ENCODE assay signal across 27 cellular contexts in the genomic region with DNA sequence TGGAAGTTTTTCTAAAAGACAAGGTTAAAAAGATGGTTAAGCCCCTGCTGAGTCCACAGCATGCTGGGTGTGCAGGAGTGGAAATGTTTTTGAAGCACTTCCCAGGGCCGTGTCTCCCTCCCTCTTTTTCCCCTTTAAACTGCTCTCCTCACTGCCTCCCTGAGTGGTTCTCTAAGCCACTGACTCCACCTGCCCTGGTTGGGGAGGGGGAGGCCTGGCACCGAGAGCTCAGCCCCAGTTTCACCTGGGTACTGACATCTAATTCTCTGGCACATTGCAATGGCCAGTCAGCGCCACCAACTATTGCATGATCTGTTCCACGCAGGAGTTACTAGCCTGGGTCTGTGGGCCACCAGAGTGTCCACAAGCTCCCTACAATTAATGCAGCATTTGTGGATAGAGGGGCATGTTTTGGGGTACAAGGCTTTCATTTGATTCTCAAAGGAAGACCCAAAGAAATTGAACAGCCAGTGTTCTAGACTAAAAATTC.
"Had no signal": no experiment of that assay in that cellular context is flagged by ENCODE, and none has a peak within 500 bp of the region (broad histone marks: within the 10 kb centered on the region; RNA-seq: fewer than 3 reads in every experiment).

No MANE protein-coding gene starts in this region.

- H3K27ac Mint-ChIP-seq: activated CD4-positive, alpha-beta T cell treated with anti-CD3 and anti-CD28 coated beads, Interleukin-2, amount 10 ng/mL, durations not matched to agents 24 days and 14 days; activated CD8-positive, alpha-beta T cell treated with anti-CD3 and anti-CD28 coated beads for 36 hours; activated T-cell treated with anti-CD3 and anti-CD28 coated beads, Interleukin-2, amount 50 U/mL, for 72 hours; activated T-helper 17 cell treated with anti-CD3 and anti-CD28 coated beads, Interleukin-2, amount 50 U/mL, for 72 hours; T-helper 1 cell treated with Interleukin-12 subunit alpha and Interleukin-12 subunit beta and Interleukin-4 antibody, amounts not matched to agents 30 μg/mL and 1 μg/mL, for 36 hours; T-helper 2 cell treated with Interferon-gamma antibody and Interleukin-4, amounts not matched to agents 5 μg/mL and 100 μg/mL, for 36 hours had no signal

- H3K9ac ChIP-seq: SK-N-SH had no signal

- H3K9me2 ChIP-seq: SK-N-SH had no signal

- H3K9me3 Mint-ChIP-seq: activated CD4-positive, alpha-beta T cell treated with anti-CD3 and anti-CD28 coated beads, Interleukin-2, amount 10 ng/mL, durations not matched to agents 24 days and 14 days; activated CD8-positive, alpha-beta T cell treated with anti-CD3 and anti-CD28 coated beads for 36 hours; activated naive CD4-positive, alpha-beta T cell treated with anti-CD3 and anti-CD28 coated beads, Interleukin-2, amount 50 U/mL, for 72 hours; activated T-cell treated with anti-CD3 and anti-CD28 coated beads, Interleukin-2, amount 50 U/mL, for 72 hours; activated T-helper 17 cell treated with anti-CD3 and anti-CD28 coated beads, Interleukin-2, amount 50 U/mL, for 72 hours; T-helper 1 cell treated with Interleukin-12 subunit alpha and Interleukin-12 subunit beta and Interleukin-4 antibody, amounts not matched to agents 30 μg/mL and 1 μg/mL, for 36 hours; T-helper 2 cell treated with Interferon-gamma antibody and Interleukin-4, amounts not matched to agents 5 μg/mL and 100 μg/mL, for 36 hours had no signal

- H3K27me3 ChIP-seq: adrenal gland, body of pancreas, breast epithelium, Peyer's patch, SJSA1 had no signal

- H3K36me3 Mint-ChIP-seq: activated naive CD4-positive, alpha-beta T cell treated with anti-CD3 and anti-CD28 coated beads, Interleukin-2, amount 50 U/mL, for 72 hours had no signal

- H3K27ac ChIP-seq: adrenal gland, body of pancreas, breast epithelium, Peyer's patch, SJSA1 had no signal

- H3K4me3 ChIP-seq: adrenal gland, body of pancreas, breast epithelium, Peyer's patch, SJSA1 had no signal

- H3K4me1 ChIP-seq: adrenal gland, body of pancreas, breast epithelium, Peyer's patch had no signal

- DNase-seq: activated CD4-positive, alpha-beta T cell treated with anti-CD3 and anti-CD28 coated beads, Interleukin-2, amount 10 ng/mL, durations not matched to agents 24 days and 14 days; activated CD4-positive, alpha-beta T cell treated with anti-CD3 and anti-CD28 coated beads, Interleukin-2, amount 50 U/mL, for 4 hours; activated CD8-positive, alpha-beta T cell treated with anti-CD3 and anti-CD28 coated beads for 36 hours; activated effector memory CD4-positive, alpha-beta T cell treated with anti-CD3 and anti-CD28 coated beads, Interleukin-2, amount 50 U/mL, for 16 hours; activated naive CD4-positive, alpha-beta T cell; activated T-cell treated with anti-CD3 and anti-CD28 coated beads, Interleukin-2, amount 50 U/mL, for 1 hour; activated T-cell treated with anti-CD3 and anti-CD28 coated beads, Interleukin-2, amount 50 U/mL, for 72 hours; adrenal gland; body of pancreas; NCI-H1105; NCI-H1417 treated with DMSO at 0.1 percent for 48 hours; NCI-H187 treated with DMSO at 0.1 percent for 48 hours; NCI-H2081; NCI-H345; NCI-H524 treated with DMSO at 0.1 percent for 48 hours; NK-92 treated with Interleukin-12 subunit alpha and Interleukin-12 subunit beta, amount 100 ng/mL, for 24 hours; PC-3; Peyer's patch; RPMI8226; SHP77 treated with DMSO at 0.1 percent for 48 hours; SK-N-SH had no signal

- ATAC-seq: activated CD8-positive, alpha-beta T cell treated with anti-CD3 and anti-CD28 coated beads for 36 hours; activated naive CD4-positive, alpha-beta T cell treated with anti-CD3 and anti-CD28 coated beads, Interleukin-2, amount 50 U/mL, for 72 hours; activated T-cell treated with anti-CD3 and anti-CD28 coated beads, Interleukin-2, amount 50 U/mL, for 72 hours; activated T-helper 17 cell treated with anti-CD3 and anti-CD28 coated beads, Interleukin-2, amount 50 U/mL, for 72 hours; body of pancreas; PC-3 had no signal

- H3K36me3 ChIP-seq: breast epithelium, Peyer's patch had no signal

- H3K9me3 ChIP-seq: adrenal gland, body of pancreas, breast epithelium, Peyer's patch, SJSA1, SK-N-SH had no signal

- H3K4me3 Mint-ChIP-seq: activated CD4-positive, alpha-beta T cell treated with anti-CD3 and anti-CD28 coated beads, Interleukin-2, amount 10 ng/mL, durations not matched to agents 24 days and 14 days; activated CD8-positive, alpha-beta T cell treated with anti-CD3 and anti-CD28 coated beads for 36 hours; activated T-cell treated with anti-CD3 and anti-CD28 coated beads, Interleukin-2, amount 50 U/mL, for 72 hours; activated T-helper 17 cell treated with anti-CD3 and anti-CD28 coated beads, Interleukin-2, amount 50 U/mL, for 72 hours; T-helper 1 cell treated with Interleukin-12 subunit alpha and Interleukin-12 subunit beta and Interleukin-4 antibody, amounts not matched to agents 30 μg/mL and 1 μg/mL, for 36 hours; T-helper 2 cell treated with Interferon-gamma antibody and Interleukin-4, amounts not matched to agents 5 μg/mL and 100 μg/mL, for 36 hours had no signal

- H3K4me2 ChIP-seq: SK-N-SH had no signal

- H3K4me1 Mint-ChIP-seq: activated CD4-positive, alpha-beta T cell treated with anti-CD3 and anti-CD28 coated beads, Interleukin-2, amount 10 ng/mL, durations not matched to agents 24 days and 14 days; activated T-helper 17 cell treated with anti-CD3 and anti-CD28 coated beads, Interleukin-2, amount 50 U/mL, for 72 hours had no signal
